1 cellular context compared by ENCODE assay signal in the genomic region with DNA sequence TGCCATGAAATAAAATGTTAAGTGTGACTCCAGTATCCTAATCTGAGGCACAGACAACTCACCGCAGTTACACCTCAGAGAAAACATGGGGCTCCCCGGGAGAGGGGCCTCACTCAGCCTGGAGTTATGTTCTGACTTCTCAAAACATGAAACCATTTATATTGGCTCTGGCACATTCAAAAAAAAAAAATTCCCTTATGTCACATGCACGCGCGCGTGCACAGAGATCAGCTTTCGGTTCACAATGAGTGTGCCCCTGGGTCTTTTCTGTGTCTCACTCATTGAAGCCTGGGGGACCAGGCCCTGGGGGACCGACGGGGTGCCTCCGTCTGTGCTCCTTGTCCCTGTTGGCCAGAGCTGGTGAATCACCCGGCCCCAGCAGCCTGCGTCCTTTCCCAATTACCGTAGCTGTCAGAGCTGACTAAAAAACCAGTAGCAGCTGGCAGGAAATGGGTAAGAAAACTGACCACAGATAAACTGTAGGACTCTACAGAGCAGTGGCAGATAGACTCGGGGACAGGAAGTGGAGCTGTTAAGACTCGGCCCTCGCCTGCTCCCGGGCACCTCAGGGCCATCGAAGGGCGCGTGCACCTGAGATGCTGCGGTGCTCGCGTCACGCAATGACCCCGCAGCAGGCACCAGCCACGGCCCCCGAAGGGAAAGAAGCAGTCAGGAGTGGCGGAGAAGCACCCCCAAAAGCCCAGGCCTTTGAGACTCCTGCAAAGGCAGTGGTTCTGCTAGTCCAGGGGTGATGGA.
TF ChIP-seq lines count a peak whose summit lies in the region.

No MANE protein-coding gene starts in this region.

TF ChIP-seq in GM23338, 12 proteins besides CTCF, POLR2A, EP300 and RAD21 (continued from another document):
- TF ChIP-seq, protein P1, sequence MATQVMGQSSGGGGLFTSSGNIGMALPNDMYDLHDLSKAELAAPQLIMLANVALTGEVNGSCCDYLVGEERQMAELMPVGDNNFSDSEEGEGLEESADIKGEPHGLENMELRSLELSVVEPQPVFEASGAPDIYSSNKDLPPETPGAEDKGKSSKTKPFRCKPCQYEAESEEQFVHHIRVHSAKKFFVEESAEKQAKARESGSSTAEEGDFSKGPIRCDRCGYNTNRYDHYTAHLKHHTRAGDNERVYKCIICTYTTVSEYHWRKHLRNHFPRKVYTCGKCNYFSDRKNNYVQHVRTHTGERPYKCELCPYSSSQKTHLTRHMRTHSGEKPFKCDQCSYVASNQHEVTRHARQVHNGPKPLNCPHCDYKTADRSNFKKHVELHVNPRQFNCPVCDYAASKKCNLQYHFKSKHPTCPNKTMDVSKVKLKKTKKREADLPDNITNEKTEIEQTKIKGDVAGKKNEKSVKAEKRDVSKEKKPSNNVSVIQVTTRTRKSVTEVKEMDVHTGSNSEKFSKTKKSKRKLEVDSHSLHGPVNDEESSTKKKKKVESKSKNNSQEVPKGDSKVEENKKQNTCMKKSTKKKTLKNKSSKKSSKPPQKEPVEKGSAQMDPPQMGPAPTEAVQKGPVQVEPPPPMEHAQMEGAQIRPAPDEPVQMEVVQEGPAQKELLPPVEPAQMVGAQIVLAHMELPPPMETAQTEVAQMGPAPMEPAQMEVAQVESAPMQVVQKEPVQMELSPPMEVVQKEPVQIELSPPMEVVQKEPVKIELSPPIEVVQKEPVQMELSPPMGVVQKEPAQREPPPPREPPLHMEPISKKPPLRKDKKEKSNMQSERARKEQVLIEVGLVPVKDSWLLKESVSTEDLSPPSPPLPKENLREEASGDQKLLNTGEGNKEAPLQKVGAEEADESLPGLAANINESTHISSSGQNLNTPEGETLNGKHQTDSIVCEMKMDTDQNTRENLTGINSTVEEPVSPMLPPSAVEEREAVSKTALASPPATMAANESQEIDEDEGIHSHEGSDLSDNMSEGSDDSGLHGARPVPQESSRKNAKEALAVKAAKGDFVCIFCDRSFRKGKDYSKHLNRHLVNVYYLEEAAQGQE (IDR thresholded peaks at IDR 0.05; ENCODE audit: unreplicated experiment), result no peak
- TF ChIP-seq STAT1 (IDR thresholded peaks at IDR 0.05; ENCODE audit: unreplicated experiment) (no peak), ZNF331 (CRISPR knock-in tag; IDR thresholded peaks at IDR 0.05; ENCODE audit: low read depth) (no peak)
